ENCODE assay signal across 8 cellular contexts in genomic region chr11:30586251-30587144, GRCh38. TPM values are rescaled to one million over a fixed set of nuclear protein-coding genes. Genes with fewer than 3 reads are reported as not detected.
A peak's percentile ranks its signal among the peaks of the same experiment; 100 is the strongest.
DNase-seq lines count a peak whose midpoint lies in the region; ATAC-seq and TF ChIP-seq lines count a peak whose summit lies in the region.

Gene MPPED2 (minus strand): TSS chr11:30586353. CDS start chr11:30580373, 5,980 bp downstream.

- peaks cover 86% of the 10 kb centered on the region for H3K27me3 ChIP-seq in RWPE2 (ENCODE audit: insufficient read depth, poor library complexity, severe bottlenecking)
- peaks cover 6% of the 10 kb centered on the region for H3K27me3 ChIP-seq in lung (ENCODE audit: control insufficient read depth, insufficient read depth)
- H3K27me3 ChIP-seq in thymus (ENCODE audit: control insufficient read depth, insufficient read depth): peaks cover 17% of the 10 kb centered on the region

- intact Hi-C loops in dendritic cell treated with granulocyte-macrophage colony-stimulating factor and Interleukin-4, amounts not matched to agents 40 ng/mL and 50 ng/mL, for 4 days (cut with micrococcal nuclease): loop anchor here (10.0 kb wide), 1 partner anchor 152 kb away; no protein-coding TSS in a partner anchor

- H3K27ac ChIP-seq in RWPE2 (ENCODE audit: poor library complexity, severe bottlenecking) (no peak within 1 kb of the TSS), lung (ENCODE audit: low read depth in 1 of 2, low read length in 1 of 2) (peak within 1 kb of the TSS in 1 of 2 donors; percentile 76), thymus (ENCODE audit: low read depth) (no peak within 1 kb of the TSS)

- TF ChIP-seq CTCF in RWPE2 (IDR thresholded peaks at IDR 0.05; ENCODE audit: poor library complexity, severe bottlenecking) (peak; percentile 12), lung (IDR thresholded peaks at IDR 0.05; ENCODE audit: control extremely low read depth, extremely low read depth) (no peak)

- H3K27ac Mint-ChIP-seq in dendritic cell treated with granulocyte-macrophage colony-stimulating factor and Interleukin-4, amounts not matched to agents 40 ng/mL and 50 ng/mL, for 4 days: no peak within 1 kb of the TSS

- H3K27me3 Mint-ChIP-seq in dendritic cell treated with granulocyte-macrophage colony-stimulating factor and Interleukin-4, amounts not matched to agents 40 ng/mL and 50 ng/mL, for 4 days: peaks cover 60% of the 10 kb centered on the region

- ATAC-seq in GM18508 (IDR thresholded peaks at IDR 0.05; ENCODE audit: insufficient read depth, unreplicated experiment) (peak; percentile 70), HG02943 (IDR thresholded peaks at IDR 0.05; ENCODE audit: low read depth, unreplicated experiment) (peak; percentile 86), RWPE2 (ENCODE audit: low read depth) (peak; percentile 53; the same call in 2 of the 3 replicates), lung (ENCODE audit: insufficient read depth, low FRiP score) (peak; percentile 67)

- peaks cover 15% of the 10 kb centered on the region for H3K4me1 Mint-ChIP-seq in dendritic cell treated with granulocyte-macrophage colony-stimulating factor and Interleukin-4, amounts not matched to agents 40 ng/mL and 50 ng/mL, for 4 days (ENCODE audit: low read depth)

- H3K4me3 ChIP-seq in RWPE2 (ENCODE audit: severe bottlenecking) (peak within 1 kb of the TSS; percentile 9), lung (peak within 1 kb of the TSS; percentile 41), thymus (ENCODE audit: low read length) (peak within 1 kb of the TSS; percentile 67)

- no peaks in the 10 kb centered on the region for H3K9me3 ChIP-seq in RWPE2 (ENCODE audit: severe bottlenecking)
- H3K9me3 ChIP-seq in lung (ENCODE audit: control insufficient read depth in 2 of 2, insufficient read depth in 1 of 2, low read length in 1 of 2): peaks cover 0 to 7% of the 10 kb centered on the region in 2 donors
- H3K9me3 ChIP-seq in thymus (ENCODE audit: control insufficient read depth): no peaks in the 10 kb centered on the region

- no peaks in the 10 kb centered on the region for H3K4me1 ChIP-seq in RWPE2 (ENCODE audit: insufficient read depth, poor library complexity, severe bottlenecking)
- peaks cover 0 to 16% of the 10 kb centered on the region in 2 donors for H3K4me1 ChIP-seq in lung (ENCODE audit: control insufficient read depth in 2 of 2, insufficient read depth in 2 of 2, low read length in 2 of 2)
- H3K4me1 ChIP-seq in thymus (ENCODE audit: control insufficient read depth, insufficient read depth, low read length): peaks cover 14% of the 10 kb centered on the region

- no peaks in the 10 kb centered on the region for H3K36me3 ChIP-seq in RWPE2 (ENCODE audit: low read depth)
- H3K36me3 ChIP-seq in lung (ENCODE audit: control insufficient read depth in 2 of 2, insufficient read depth in 2 of 2, low read length in 2 of 2): no peaks in the 10 kb centered on the region
- H3K36me3 ChIP-seq in thymus (ENCODE audit: control insufficient read depth, insufficient read depth): no peaks in the 10 kb centered on the region

- H3K36me3 Mint-ChIP-seq in dendritic cell treated with granulocyte-macrophage colony-stimulating factor and Interleukin-4, amounts not matched to agents 40 ng/mL and 50 ng/mL, for 4 days (ENCODE audit: low read depth): no peaks in the 10 kb centered on the region

- peak; percentile 42 for DNase-seq in Ammon's horn (ENCODE audit: low spot score)
- DNase-seq in RWPE2 (ENCODE audit: low spot score): no peak
- DNase-seq in lung (ENCODE audit: low spot score): no peak
- DNase-seq in NK-92 treated with Interleukin-12 subunit alpha and Interleukin-12 subunit beta, amount 100 ng/mL, for 24 hours (lab: John Stamatoyannopoulos, UW): no peak

- 7 to 8% methylated on average over 23 to 49 of the region's 49 CpGs for WGBS in lung, 2 donors
- 3% methylated on average over 49 of the region's 49 CpGs for WGBS in thymus

- no peaks in the 10 kb centered on the region for H3K9me3 Mint-ChIP-seq in dendritic cell treated with granulocyte-macrophage colony-stimulating factor and Interleukin-4, amounts not matched to agents 40 ng/mL and 50 ng/mL, for 4 days

- peak within 1 kb of the TSS; percentile 70 for H3K4me3 Mint-ChIP-seq in dendritic cell treated with granulocyte-macrophage colony-stimulating factor and Interleukin-4, amounts not matched to agents 40 ng/mL and 50 ng/mL, for 4 days

RNA-seq across cellular contexts. Expression of gene MPPED2, which starts in this region (rescaled TPM):
- 1 to 10 TPM; 2.1 to 5.6 TPM for total RNA-seq in lung
- polyA plus RNA-seq in lung (under 1 TPM; 0.11 to 0.20 TPM), thymus (6.2 TPM)

Comparison
In these comparisons a context has a peak if more than half of its experiments do, and no peak if none do; other contexts are left out.
1. H3K4me3 ChIP-seq: peak in every context shown above with its lines; median percentile 67 in thymus; 41 in lung; 9 in RWPE2.